ENCODE assay signal across 12 cellular contexts in genomic region chr9:121107881-121108280, GRCh38.
"Had no signal": no experiment of that assay in that cellular context is flagged by ENCODE, and none has a peak within 500 bp of the region (broad histone marks: within the 10 kb centered on the region; RNA-seq: fewer than 3 reads in every experiment).

No MANE protein-coding gene starts in this region.

- DNase-seq: activated CD4-positive, alpha-beta T cell treated with anti-CD3 and anti-CD28 coated beads for 48 hours; activated CD8-positive, alpha-beta memory T cell treated with anti-CD3 and anti-CD28 coated beads, Interleukin-2, amount 50 U/mL, for 48 hours; activated CD8-positive, alpha-beta T cell treated with anti-CD3 and anti-CD28 coated beads, Interleukin-2, amount 10 ng/mL, durations not matched to agents 7 days and 5 days; activated naive CD4-positive, alpha-beta T cell; esophagus squamous epithelium; foreskin fibroblast; head of caudate nucleus; naive thymus-derived CD4-positive, alpha-beta T cell; nucleus accumbens; stimulated activated CD4-positive, alpha-beta T cell treated with anti-CD3 and anti-CD28 coated beads, Interleukin-2, amount 100 ng/mL, for 48 hours; stimulated activated naive CD4-positive, alpha-beta T cell treated with Interleukin-2 at 50 U/mL for 16 hours had no signal

- H3K9me3 ChIP-seq: esophagus squamous epithelium had no signal

- H3K27me3 ChIP-seq: esophagus squamous epithelium had no signal

- H3K27ac ChIP-seq: esophagus squamous epithelium had no signal

- H3K36me3 ChIP-seq: esophagus squamous epithelium had no signal

- ATAC-seq: activated CD8-positive, alpha-beta T cell treated with anti-CD3 and anti-CD28 coated beads, Interleukin-2, amount 10 ng/mL, durations not matched to agents 7 days and 5 days; WTC11 had no signal

- H3K4me3 ChIP-seq: esophagus squamous epithelium had no signal

- H3K4me1 ChIP-seq: esophagus squamous epithelium had no signal
